Comparison of ENCODE assay signal across 9 cellular contexts in the genomic region with DNA sequence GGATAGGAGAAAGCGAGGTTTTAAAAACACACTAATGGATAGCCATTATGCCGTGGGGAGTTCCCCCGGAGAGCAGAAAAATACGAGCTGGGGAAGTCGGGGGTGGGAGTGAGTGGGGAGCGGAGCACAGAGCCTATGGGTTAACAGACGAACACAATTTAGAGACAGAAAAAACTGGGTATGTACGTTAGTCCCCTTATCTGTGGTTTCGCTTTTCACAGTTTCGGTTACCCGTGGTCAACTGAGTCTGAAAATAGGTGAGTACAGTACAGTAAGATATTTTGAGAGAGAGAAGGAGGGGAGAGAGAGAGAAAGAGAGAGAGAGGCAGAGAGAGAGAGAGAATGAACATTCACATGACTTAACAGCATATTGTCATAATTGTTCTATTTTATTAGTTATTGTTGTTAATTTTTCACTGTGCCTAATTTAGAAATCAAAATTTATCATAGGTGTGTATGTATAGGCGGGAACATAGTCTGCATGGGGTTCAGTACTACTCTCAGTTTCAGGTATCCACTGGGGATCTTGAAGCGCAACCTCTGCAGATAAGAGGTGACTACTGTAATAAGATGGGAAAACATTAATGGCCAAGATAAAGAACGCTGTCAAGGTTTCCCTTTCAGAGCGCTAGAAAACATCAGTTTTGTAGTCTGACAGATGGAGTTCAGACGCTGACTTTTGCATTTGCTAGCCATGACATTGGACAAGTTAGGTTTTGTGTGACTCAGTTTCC.
A peak's percentile ranks its signal among the peaks of the same experiment; 100 is the strongest.
DNase-seq lines count a peak whose midpoint lies in the region; ATAC-seq and TF ChIP-seq lines count a peak whose summit lies in the region.
"Had no signal": no experiment of that assay in that cellular context is flagged by ENCODE, and none has a peak within 500 bp of the region (broad histone marks: within the 10 kb centered on the region; RNA-seq: fewer than 3 reads in every experiment).

No MANE protein-coding gene starts in this region.

- H3F3A ChIP-seq in SU-DHL-6 (ENCODE audit: insufficient read depth) = no peaks in the 10 kb centered on the region
- no peaks in the 10 kb centered on the region for H3F3A ChIP-seq in neural progenitor cell (ENCODE audit: low read depth)

- no peak for TF ChIP-seq POLR2A in gastrocnemius medialis (IDR thresholded peaks at IDR 0.05)

- H3K4me3 ChIP-seq in BLaER1 (peak overlapping the region; percentile 40), SU-DHL-6 (ENCODE audit: insufficient read depth, low read length, poor library complexity, severe bottlenecking) (no peak overlapping the region), neural progenitor cell (no peak overlapping the region), gastrocnemius medialis (no peak overlapping the region)

- H3K9me3 ChIP-seq in BLaER1 (0 out of 2 replicates have a peak, but pooled peaks cover 1% of the 10 kb centered on the region), SU-DHL-6 (ENCODE audit: insufficient read depth, low read length) (no peaks in the 10 kb centered on the region), neural progenitor cell (ENCODE audit: low read depth) (no peaks in the 10 kb centered on the region), gastrocnemius medialis (no peaks in the 10 kb centered on the region)

- H3K27ac ChIP-seq in BLaER1 (peak overlapping the region; percentile 37; the same call in 1 of the 2 replicates), SU-DHL-6 (ENCODE audit: low read depth, low read length) (no peak overlapping the region), neural progenitor cell (no peak overlapping the region), gastrocnemius medialis (no peak overlapping the region)

- H3K9me3 Mint-ChIP-seq in neural progenitor cell = no peaks in the 10 kb centered on the region

- no peaks in the 10 kb centered on the region for H3K9me2 ChIP-seq in SU-DHL-6 (replicated peaks; ENCODE audit: insufficient read depth, low read length)

- H3K4me1 Mint-ChIP-seq in neural progenitor cell = peaks cover 12% of the 10 kb centered on the region

- DNase-seq in amygdala (lab: John Stamatoyannopoulos, UW) = no peak
- DNase-seq in neural progenitor cell (ENCODE audit: low spot score) = no peak
- no peak for DNase-seq in gastrocnemius medialis
- DNase-seq in NCI-H748 treated with DMSO at 0.1 percent for 48 hours (lab: John Stamatoyannopoulos, UW) = no peak
- DNase-seq: NCI-H526 treated with DMSO at 0.1 percent for 48 hours had no signal

- in situ Hi-C loops in gastrocnemius medialis (cut with MboI; ENCODE audit: low sequenced_read_pairs in 4 of 4) = no loop called here

- H3K36me3 ChIP-seq in BLaER1 (no peaks in the 10 kb centered on the region), SU-DHL-6 (ENCODE audit: low read length) (no peaks in the 10 kb centered on the region), neural progenitor cell (no peaks in the 10 kb centered on the region), gastrocnemius medialis (no peaks in the 10 kb centered on the region)

- H3K9ac ChIP-seq in BLaER1 = peak overlapping the region; percentile 47; the same call in 1 of the 2 replicates
- H3K9ac ChIP-seq in SU-DHL-6 (ENCODE audit: low read length) = no peak overlapping the region
- no peak overlapping the region for H3K9ac ChIP-seq in neural progenitor cell

- H3K4me1 ChIP-seq in BLaER1 = peaks cover 81% of the 10 kb centered on the region
- no peaks in the 10 kb centered on the region for H3K4me1 ChIP-seq in neural progenitor cell
- H3K4me1 ChIP-seq in gastrocnemius medialis = no peaks in the 10 kb centered on the region

- H3K79me2 ChIP-seq in SU-DHL-6 (ENCODE audit: insufficient read depth, low read length) (no peaks in the 10 kb centered on the region), neural progenitor cell (ENCODE audit: low read depth) (no peaks in the 10 kb centered on the region)

- H2AFZ ChIP-seq in SU-DHL-6 (ENCODE audit: low read depth, low read length, severe bottlenecking) = no peak overlapping the region
- no peak overlapping the region for H2AFZ ChIP-seq in neural progenitor cell (replicated peaks)

- H4K20me1 ChIP-seq in BLaER1 = no peaks in the 10 kb centered on the region
- no peaks in the 10 kb centered on the region for H4K20me1 ChIP-seq in SU-DHL-6 (ENCODE audit: low read depth, low read length)
- no peaks in the 10 kb centered on the region for H4K20me1 ChIP-seq in neural progenitor cell (ENCODE audit: low read depth)

- intact Hi-C loops in gastrocnemius medialis (cut with DNase I; ENCODE audit: low total_unique reads) = no loop called here

- TF ChIP-seq CTCF in SU-DHL-6 (IDR thresholded peaks at IDR 0.05; ENCODE audit: insufficient read depth, low read length, poor library complexity, severe bottlenecking) (no peak), neural progenitor cell (IDR thresholded peaks at IDR 0.05) (no peak), gastrocnemius medialis (IDR thresholded peaks at IDR 0.05 in 4 of 5, conservative IDR thresholded peaks at IDR 0.05 in 1 of 5) (no peak)

- no peak overlapping the region for H3K4me3 Mint-ChIP-seq in neural progenitor cell

- ATAC-seq in GM19372 (IDR thresholded peaks at IDR 0.05; ENCODE audit: low read depth, unreplicated experiment) = peak; percentile 96
- ATAC-seq in HG03039 (IDR thresholded peaks at IDR 0.05; ENCODE audit: unreplicated experiment) = peak; percentile 94
- no peak for ATAC-seq in gastrocnemius medialis

- H3K27me3 ChIP-seq in BLaER1 = no peaks in the 10 kb centered on the region
- no peaks in the 10 kb centered on the region for H3K27me3 ChIP-seq in SU-DHL-6 (ENCODE audit: low read length)
- H3K27me3 ChIP-seq in neural progenitor cell = no peaks in the 10 kb centered on the region
- no peaks in the 10 kb centered on the region for H3K27me3 ChIP-seq in gastrocnemius medialis

- H3K4me2 ChIP-seq in BLaER1 (peak overlapping the region; percentile 83), SU-DHL-6 (ENCODE audit: low read depth, low read length, poor library complexity, severe bottlenecking) (peak overlapping the region; percentile 2), neural progenitor cell (no peak overlapping the region)

- H3K36me3 Mint-ChIP-seq in neural progenitor cell = no peaks in the 10 kb centered on the region

- peaks cover 2% of the 10 kb centered on the region for H3K27me3 Mint-ChIP-seq in neural progenitor cell (ENCODE audit: insufficient read depth, low read depth)

- H3K27ac Mint-ChIP-seq in neural progenitor cell = no peak overlapping the region

Comparison
In these comparisons a context has a peak if more than half of its experiments do, and no peak if none do; other contexts are left out.
1. ATAC-seq: peak in GM19372 (single experiment) and HG03039 (single experiment); none in gastrocnemius medialis (0 of 2).